ENCODE assay signal across 9 cellular contexts in genomic region chr17:78883090-78883532, GRCh38. TPM values are rescaled to one million over a fixed set of nuclear protein-coding genes. Genes with fewer than 3 reads are reported as not detected.
DNase-seq lines count a peak whose midpoint lies in the region; ATAC-seq and TF ChIP-seq lines count a peak whose summit lies in the region.
"Had no signal": no experiment of that assay in that cellular context is flagged by ENCODE, and none has a peak within 500 bp of the region (broad histone marks: within the 10 kb centered on the region; RNA-seq: fewer than 3 reads in every experiment).

No MANE protein-coding gene starts in this region.

- BruUV-seq in PC-3 (replicated peaks; lab: Mats Ljungman, UMichigan) = no TSS peak

- no peaks in the 10 kb centered on the region for H3K9me2 ChIP-seq in PC-3 (replicated peaks; ENCODE audit: low read length)

- no peaks in the 10 kb centered on the region for H3K9me3 Mint-ChIP-seq in effector memory CD8-positive, alpha-beta T cell
- H3K9me3 Mint-ChIP-seq: central memory CD8-positive, alpha-beta T cell had no signal

- H3K4me3 Mint-ChIP-seq in effector memory CD8-positive, alpha-beta T cell = peak overlapping the region in 1 of 2 donors; percentile 36
- H3K4me3 Mint-ChIP-seq: central memory CD8-positive, alpha-beta T cell had no signal

- peaks cover 0 to 13% of the 10 kb centered on the region in 2 donors for H3K4me1 Mint-ChIP-seq in effector memory CD8-positive, alpha-beta T cell (ENCODE audit: low read depth in 2 of 2)

- peak overlapping the region; percentile 46 for H2AFZ ChIP-seq in PC-3 (ENCODE audit: low read length)

- no peaks in the 10 kb centered on the region for H3K36me3 ChIP-seq in BE2C
- no peaks in the 10 kb centered on the region; the same call in 1 of the 2 replicates for H3K36me3 ChIP-seq in PC-3 (ENCODE audit: low read depth, low read length)
- peaks cover 19% of the 10 kb centered on the region for H3K36me3 ChIP-seq in muscle layer of colon (ENCODE audit: insufficient read depth, low read length)
- no peaks in the 10 kb centered on the region for H3K36me3 ChIP-seq in uterus

- CTCF ChIA-PET in PC-3 (lab: Charles Lee) = interaction anchor here (0.5 to 0.9 kb wide), 3 partner anchors 21 to 88 kb away, joined by 3 to 4 read pairs (median 3); no protein-coding TSS in a partner anchor

- intact Hi-C loops in PC-3 (cut with micrococcal nuclease) = loop anchor here (1.0 to 2.0 kb wide), 2 partner anchors 21 to 42 kb away; partner anchors contain the start of gene TIMP2
- intact Hi-C loops in uterus (cut with DNase I; ENCODE audit: low total_unique reads) = no loop called here

- H3K79me2 ChIP-seq in PC-3 (ENCODE audit: low read length) = peaks cover 27% of the 10 kb centered on the region

- POLR2A ChIA-PET in PC-3 (lab: Charles Lee; ENCODE audit: unreplicated experiment) = interaction anchor here (0.6 kb wide), 1 partner anchor 8 kb away, joined by 7 read pairs; no protein-coding TSS in a partner anchor

- H3K27ac ChIP-seq in PC-3 (ENCODE audit: low read length) (peak overlapping the region; percentile 84), muscle layer of colon (ENCODE audit: low read depth, low read length) (peak overlapping the region; percentile 90), uterus (peak overlapping the region; percentile 89 to 98)

- H3K27me3 Mint-ChIP-seq in effector memory CD8-positive, alpha-beta T cell = peaks cover 46 to 83% of the 10 kb centered on the region in 2 donors

- H4K20me1 ChIP-seq in PC-3 (ENCODE audit: low read length) = no peaks in the 10 kb centered on the region

- H3K4me2 ChIP-seq in PC-3 (ENCODE audit: low read length) = peak overlapping the region; percentile 76

- no peak overlapping the region for H3K27ac Mint-ChIP-seq in effector memory CD8-positive, alpha-beta T cell

- peaks cover 26% of the 10 kb centered on the region for H3K4me1 ChIP-seq in BE2C
- peaks cover 42% of the 10 kb centered on the region for H3K4me1 ChIP-seq in PC-3 (ENCODE audit: insufficient read depth, low read length)
- H3K4me1 ChIP-seq in muscle layer of colon (ENCODE audit: insufficient read depth, low read length) = peaks cover 81% of the 10 kb centered on the region
- H3K4me1 ChIP-seq in uterus = peaks cover 20 to 38% of the 10 kb centered on the region in 2 donors

- H3K27me3 ChIP-seq in BE2C (no peaks in the 10 kb centered on the region), PC-3 (ENCODE audit: low read length) (no peaks in the 10 kb centered on the region), muscle layer of colon (ENCODE audit: control insufficient read depth in 1 of 2, insufficient read depth in 2 of 2, low read length in 2 of 2) (no peaks in the 10 kb centered on the region), uterus (no peaks in the 10 kb centered on the region)

- H3K9ac ChIP-seq in PC-3 (ENCODE audit: low read length) (peak overlapping the region; percentile 48), muscle layer of colon (ENCODE audit: low read length) (peak overlapping the region; percentile 28)

- H3F3A ChIP-seq in PC-3 (ENCODE audit: low read length, unreplicated experiment) = no peaks in the 10 kb centered on the region

- TF ChIP-seq CTCF in BE2C (IDR thresholded peaks at IDR 0.05; ENCODE audit: low read depth, low read length) = no peak
- TF ChIP-seq CTCF in PC-3 (conservative IDR thresholded peaks at IDR 0.05; ENCODE audit: low read depth, low read length) = no peak
- no peak for TF ChIP-seq CTCF in uterus (IDR thresholded peaks at IDR 0.05)
- no peak for TF ChIP-seq CTCF in GM10266 (IDR thresholded peaks at IDR 0.05; ENCODE audit: control insufficient read depth, insufficient read depth, low read depth, missing control alignments)

- H3K36me3 Mint-ChIP-seq in effector memory CD8-positive, alpha-beta T cell (ENCODE audit: insufficient read depth) = no peaks in the 10 kb centered on the region

- peak; percentile 81 for ATAC-seq in PC-3
- ATAC-seq in effector memory CD8-positive, alpha-beta T cell (replicated peaks) = peak; percentile 62
- ATAC-seq in HG03571 (IDR thresholded peaks at IDR 0.05; ENCODE audit: unreplicated experiment) = no peak

- DNase-seq in BE2C (peak; percentile 84), PC-3 (peak; percentile 94), uterus (peak; percentile 80), cerebellum (ENCODE audit: low spot score) (no peak), GM10266 (ENCODE audit: extremely low spot score) (no peak)
- DNase-seq in effector memory CD8-positive, alpha-beta T cell = no peak

- no peak for TF ChIP-seq POLR2A in uterus (IDR thresholded peaks at IDR 0.05)

- H3K4me3 ChIP-seq in BE2C (ENCODE audit: low read depth, low read length) (peak overlapping the region; percentile 47), PC-3 (ENCODE audit: low read length) (peak overlapping the region; percentile 47; the same call in 1 of the 2 replicates), muscle layer of colon (ENCODE audit: low read depth in 1 of 2, low read length in 2 of 2) (peak overlapping the region in 1 of 2 donors; percentile 56), uterus (peak overlapping the region; percentile 24 to 26)

- H3K9me3 ChIP-seq in BE2C = no peaks in the 10 kb centered on the region
- H3K9me3 ChIP-seq in PC-3 (ENCODE audit: low read length) = no peaks in the 10 kb centered on the region
- no peaks in the 10 kb centered on the region for H3K9me3 ChIP-seq in muscle layer of colon (ENCODE audit: low read length)
- no peaks in the 10 kb centered on the region for H3K9me3 ChIP-seq in uterus

RNA-seq across cellular contexts. Expression of gene CEP295NL, which starts 19.9 kb away (rescaled TPM):
- 0.62 TPM for polyA plus RNA-seq in BE2C (2012; ENCODE audit: insufficient read depth, insufficient read length, low read depth)
- total RNA-seq in PC-3 (2014; rRNA removed) (1.8 and 2.4 TPM in 2 replicates), uterus (10 to 100 TPM in 1 of 4 donors, 1 to 10 TPM in 2, not detected in 1; 1.8 to 14.5 (median 3.8) TPM), cerebellum (2.4 TPM)

RNA-seq across cellular contexts. Expression of gene TIMP2, which starts 42.1 kb away (rescaled TPM):
- polyA plus RNA-seq in BE2C (2012; ENCODE audit: insufficient read depth, insufficient read length, low read depth) = 93.4 TPM
- total RNA-seq in PC-3 (2014; rRNA removed) (60.1 and 62.5 TPM in 2 replicates), uterus (100 to 1,000 TPM; 119 to 399 (median 127) TPM), cerebellum (36.2 TPM)

RNA-seq across cellular contexts. Expression of gene USP36, which starts 42.5 kb away (rescaled TPM):
- polyA plus RNA-seq in BE2C (2012; ENCODE audit: insufficient read depth, insufficient read length, low read depth) = 110 TPM
- total RNA-seq in PC-3 (2014; rRNA removed) = 37.5 and 41.8 TPM in 2 replicates
- total RNA-seq in uterus = 100 to 1,000 TPM in 1 of 4 donors, 10 to 100 TPM in 2, 1 to 10 TPM in 1; 6.5 to 102 (median 31.9) TPM
- total RNA-seq in cerebellum = 24.3 TPM

Comparison
In these comparisons a context has a peak if more than half of its experiments do, and no peak if none do; other contexts are left out.
1. DNase-seq: peak in BE2C (single experiment), PC-3 (single experiment) and uterus (2 of 2); none in effector memory CD8-positive, alpha-beta T cell (0 of 3), cerebellum (single experiment) and GM10266 (single experiment).
2. Peak in every context shown above with its lines, with median percentiles within 50 percentile points of each other: H3K27ac ChIP-seq.